8 cellular contexts compared by ENCODE assay signal in the genomic region with DNA sequence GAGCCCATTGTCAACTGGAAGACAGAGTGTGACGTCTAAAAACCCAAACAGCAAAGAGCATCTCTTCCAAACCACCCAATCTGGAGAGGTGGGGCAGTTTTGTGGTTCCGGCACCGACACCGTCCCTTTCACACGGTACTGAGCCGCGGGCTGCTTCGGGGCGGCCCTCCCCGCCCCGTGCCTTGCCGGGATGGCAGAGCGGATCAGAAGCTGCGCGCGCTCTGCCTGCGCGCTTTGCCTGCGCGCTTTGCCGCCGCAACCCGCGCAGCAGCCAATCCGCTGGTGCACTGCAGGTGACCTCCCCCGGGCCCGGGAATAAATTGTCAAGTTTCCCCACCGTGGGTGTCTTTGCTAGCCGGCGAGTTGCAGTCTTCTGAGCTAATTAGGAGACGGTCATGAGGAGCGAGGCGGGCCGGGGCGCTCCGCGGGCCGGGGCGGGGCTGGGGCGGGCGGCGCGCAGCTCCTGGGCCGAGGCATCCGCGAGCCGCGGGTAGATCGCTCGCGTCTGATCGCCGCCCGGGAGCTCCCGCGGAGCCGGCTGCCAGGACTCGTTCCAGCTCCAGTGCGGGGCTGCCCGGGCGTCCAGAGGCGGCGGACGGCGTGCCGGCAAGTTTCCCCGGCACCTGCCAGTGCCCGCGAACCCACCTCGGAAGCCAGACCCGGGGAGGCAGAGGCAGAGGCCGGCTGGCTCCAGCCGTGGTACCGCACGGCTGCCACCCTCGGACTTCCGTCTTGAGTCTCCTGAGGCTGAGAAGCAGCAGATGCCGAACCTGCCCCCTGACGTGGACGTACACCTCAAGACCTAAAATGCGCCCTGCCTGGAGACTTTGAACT.
DNase-seq lines count a peak whose midpoint lies in the region; ATAC-seq and TF ChIP-seq lines count a peak whose summit lies in the region.

No MANE protein-coding gene starts in this region.

- peak overlapping the region; percentile 33 for H3K4me2 ChIP-seq in SU-DHL-6 (ENCODE audit: low read depth, low read length, poor library complexity, severe bottlenecking)

- H3K4me3 ChIP-seq in A673 (ENCODE audit: low read depth, low read length, poor library complexity, severe bottlenecking) (no peak overlapping the region), SU-DHL-6 (ENCODE audit: insufficient read depth, low read length, poor library complexity, severe bottlenecking) (peak overlapping the region; percentile 21), heart left ventricle (peak overlapping the region; percentile 7 to 49 (median 35)), psoas muscle (peak overlapping the region; percentile 62)

- intact Hi-C loops in A673 (cut with micrococcal nuclease; ENCODE audit: unreplicated experiment) (no loop called here), heart left ventricle (cut with DNase I) (loop anchor here in 1 of 10 donors (10.0 kb wide), 1 partner anchor 1391 kb away; no protein-coding TSS in a partner anchor), psoas muscle (cut with DNase I) (no loop called here)

- no peaks in the 10 kb centered on the region for H4K20me1 ChIP-seq in SU-DHL-6 (ENCODE audit: low read depth, low read length)

- ATAC-seq in GM21576 (IDR thresholded peaks at IDR 0.05; ENCODE audit: unreplicated experiment) = peak; percentile 58
- ATAC-seq in heart left ventricle = peak in 2 of 4 donors; percentile 59 to 76
- ATAC-seq in psoas muscle = peak; percentile 66 to 81 (median 74)
- no peak for ATAC-seq in GM19023 (IDR thresholded peaks at IDR 0.05; ENCODE audit: unreplicated experiment)

- 9 to 21% (median 14%) methylated on average over 30 to 81 of the region's 81 CpGs for WGBS in heart left ventricle, 4 donors
- 10 to 14% (median 10%) methylated on average over 72 to 81 of the region's 81 CpGs for WGBS in psoas muscle, 3 donors

- peak overlapping the region; percentile 1; the same call in 1 of the 2 replicates for H3K9ac ChIP-seq in SU-DHL-6 (ENCODE audit: low read length)

- H2AFZ ChIP-seq in SU-DHL-6 (ENCODE audit: low read depth, low read length, severe bottlenecking) = no peak overlapping the region

- peaks cover 5% of the 10 kb centered on the region for H3K9me3 ChIP-seq in A673 (ENCODE audit: low read depth, low read length, poor library complexity, severe bottlenecking)
- H3K9me3 ChIP-seq in SU-DHL-6 (ENCODE audit: insufficient read depth, low read length) = no peaks in the 10 kb centered on the region; the same call in 1 of the 2 replicates
- H3K9me3 ChIP-seq in heart left ventricle = peaks cover 0 to 8% (median 0%) of the 10 kb centered on the region in 12 donors
- no peaks in the 10 kb centered on the region for H3K9me3 ChIP-seq in psoas muscle

- peaks cover 36% of the 10 kb centered on the region for H3K27me3 ChIP-seq in A673 (replicated peaks; ENCODE audit: insufficient read depth, low read depth, low read length, poor library complexity)
- no peaks in the 10 kb centered on the region for H3K27me3 ChIP-seq in SU-DHL-6 (ENCODE audit: low read length)
- peaks cover 0 to 7% (median 0%) of the 10 kb centered on the region in 9 donors for H3K27me3 ChIP-seq in heart left ventricle
- H3K27me3 ChIP-seq in psoas muscle (ENCODE audit: insufficient read depth in 3 of 3, low read length in 2 of 3) = peaks cover 0 to 7% (median 0%) of the 10 kb centered on the region in 3 donors

- no peaks in the 10 kb centered on the region for H3F3A ChIP-seq in SU-DHL-6 (ENCODE audit: insufficient read depth)

- no TSS peak for BruUV-seq in A673 (replicated peaks; lab: Mats Ljungman, UMichigan)

- H3K36me3 ChIP-seq in A673 (ENCODE audit: insufficient read depth, low read length, poor library complexity, severe bottlenecking) (no peaks in the 10 kb centered on the region), SU-DHL-6 (ENCODE audit: low read length) (no peaks in the 10 kb centered on the region), heart left ventricle (no peaks in the 10 kb centered on the region), psoas muscle (ENCODE audit: insufficient read depth in 1 of 2, low read depth in 1 of 2) (no peaks in the 10 kb centered on the region)

- TF ChIP-seq CTCF in A673 (conservative IDR thresholded peaks at IDR 0.05; ENCODE audit: low read depth, low read length) (no peak), SU-DHL-6 (IDR thresholded peaks at IDR 0.05; ENCODE audit: insufficient read depth, low read length, poor library complexity, severe bottlenecking) (no peak), heart left ventricle (IDR thresholded peaks at IDR 0.05) (no peak), psoas muscle (IDR thresholded peaks at IDR 0.05) (no peak)

- CTCF ChIA-PET in A673 (lab: Charles Lee) = no interaction called here

- H3K79me2 ChIP-seq in SU-DHL-6 (ENCODE audit: insufficient read depth, low read length) = no peaks in the 10 kb centered on the region

- no peaks in the 10 kb centered on the region for H3K9me2 ChIP-seq in SU-DHL-6 (replicated peaks; ENCODE audit: insufficient read depth, low read length)

- POLR2A ChIA-PET in A673 (lab: Charles Lee; ENCODE audit: low non-redundant PET) = no interaction called here

- TF ChIP-seq POLR2A in heart left ventricle (IDR thresholded peaks at IDR 0.05) = no peak

- H3K4me1 ChIP-seq in A673 (ENCODE audit: insufficient read depth, low read length, poor library complexity, severe bottlenecking) (no peaks in the 10 kb centered on the region), heart left ventricle (peaks cover 0 to 9% (median 0%) of the 10 kb centered on the region in 12 donors), psoas muscle (no peaks in the 10 kb centered on the region)

- H3K27ac ChIP-seq in A673 (ENCODE audit: low read depth, low read length, poor library complexity, severe bottlenecking) = no peak overlapping the region
- H3K27ac ChIP-seq in SU-DHL-6 (ENCODE audit: low read depth, low read length) = no peak overlapping the region
- no peak overlapping the region for H3K27ac ChIP-seq in heart left ventricle
- no peak overlapping the region for H3K27ac ChIP-seq in psoas muscle

- DNase-seq in A673 (ENCODE audit: low spot score) = peak; percentile 10
- DNase-seq in heart left ventricle = peak in 1 of 5 donors; percentile 63
- peak in 1 of 2 donors; percentile 55 for DNase-seq in psoas muscle
- no peak for DNase-seq in KG1 (lab: John Stamatoyannopoulos, UW)
- no peak for DNase-seq in OCI-M2 (lab: John Stamatoyannopoulos, UW; ENCODE audit: unreplicated experiment)
